In the genomic region with DNA sequence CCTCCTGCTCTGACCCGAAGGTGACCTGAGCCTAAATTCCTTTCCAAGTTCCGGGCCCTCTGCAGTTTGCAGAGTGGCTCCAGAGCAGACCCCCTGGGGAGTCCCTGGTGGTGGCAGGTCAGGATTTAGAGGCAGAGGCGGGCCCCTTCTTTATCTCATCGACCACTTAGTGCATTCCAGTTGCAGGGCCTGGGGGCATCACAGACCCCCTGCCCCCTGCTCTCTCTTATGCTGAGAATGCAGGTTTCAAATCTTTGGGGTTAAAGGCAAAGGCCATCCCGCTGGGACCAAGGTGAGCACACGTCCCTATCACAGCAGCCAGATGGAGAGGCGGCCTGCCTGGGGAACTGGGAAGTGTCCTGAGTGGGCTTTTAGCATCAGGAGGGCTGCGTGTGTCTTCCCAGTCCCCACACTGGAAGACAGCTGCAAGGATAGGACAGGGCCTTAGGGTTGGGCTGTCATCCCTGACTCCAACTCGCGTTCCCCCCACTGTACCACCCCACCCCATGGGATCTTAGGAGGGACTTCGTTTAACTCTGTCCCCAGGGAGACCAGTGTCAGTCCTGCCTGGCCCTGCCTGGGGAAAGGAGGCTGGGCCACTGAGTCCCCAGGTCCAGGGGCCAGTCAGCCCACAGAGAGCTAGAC, we compare ENCODE assay signal across 23 cellular contexts. TPM values are rescaled to one million over a fixed set of nuclear protein-coding genes. Genes with fewer than 3 reads are reported as not detected.
A peak's percentile ranks its signal among the peaks of the same experiment; 100 is the strongest.
DNase-seq lines count a peak whose midpoint lies in the region; ATAC-seq and TF ChIP-seq lines count a peak whose summit lies in the region.
"Had no signal": no experiment of that assay in that cellular context is flagged by ENCODE, and none has a peak within 500 bp of the region (broad histone marks: within the 10 kb centered on the region; RNA-seq: fewer than 3 reads in every experiment).

No MANE protein-coding gene starts in this region.

- H4K8ac ChIP-seq in neuronal stem cell (ENCODE audit: low read depth, low read length), result no peak overlapping the region

- peak overlapping the region; percentile 59 for H3K9ac ChIP-seq in BLaER1
- no peak overlapping the region for H3K9ac ChIP-seq in neuronal stem cell (ENCODE audit: low read depth, low read length, poor library complexity)

- intact Hi-C loops in heart right ventricle (cut with DNase I), result loop anchor here in 1 of 10 donors (5.0 kb wide), 1 partner anchor 40 kb away; the partner anchor contains the start of gene SMARCB1

- H3K79me2 ChIP-seq in osteoblast (ENCODE audit: insufficient read depth, low read length), result peaks cover 26% of the 10 kb centered on the region

- 73 to 76% methylated on average over 11 of the region's 11 CpGs for WGBS in heart right ventricle, 2 donors
- WGBS in neuronal stem cell (ENCODE audit: extremely low coverage in 2 of 2, insufficient read length in 2 of 2, insufficient replicate concordance in 1 of 2), 2 donors, result no CpG with 5 or more reads among the region's 11 CpGs

- H3K4ac ChIP-seq in neuronal stem cell (ENCODE audit: low read length), result no peak overlapping the region

- H3K4me1 ChIP-seq in BLaER1 (peaks cover 66% of the 10 kb centered on the region), heart right ventricle (peaks cover 17 to 99% (median 73%) of the 10 kb centered on the region in 9 donors), osteoblast (ENCODE audit: insufficient read depth, low read length) (peaks cover 44% of the 10 kb centered on the region), neuronal stem cell (ENCODE audit: control insufficient read depth in 2 of 2, insufficient read depth in 1 of 2, low read depth in 1 of 2, low read length in 2 of 2) (peaks cover 0 to 3% of the 10 kb centered on the region in 2 donors)
- H3K4me1 ChIP-seq: transverse colon had no signal

- no peak for TF ChIP-seq CTCF in heart right ventricle (IDR thresholded peaks at IDR 0.05)
- no peak for TF ChIP-seq CTCF in osteoblast (IDR thresholded peaks at IDR 0.05; ENCODE audit: extremely low read depth, low read depth, low read length)

- peak overlapping the region; percentile 69 for H3K4me2 ChIP-seq in BLaER1
- no peak overlapping the region for H3K4me2 ChIP-seq in osteoblast (ENCODE audit: insufficient read depth, low read length)
- H3K4me2 ChIP-seq in neuronal stem cell (ENCODE audit: insufficient read depth, low read length, poor library complexity, severe bottlenecking), result no peak overlapping the region
- H3K4me2 ChIP-seq: hepatocyte, PC-9 had no signal

- H2BK15ac ChIP-seq in neuronal stem cell (ENCODE audit: low read length), result no peak overlapping the region

- H3K36me3 ChIP-seq in BLaER1, result peaks cover 99% of the 10 kb centered on the region
- H3K36me3 ChIP-seq in heart right ventricle, result peaks cover 0 to 95% (median 20%) of the 10 kb centered on the region in 9 donors
- peaks cover 45% of the 10 kb centered on the region for H3K36me3 ChIP-seq in osteoblast (ENCODE audit: insufficient read depth, low read length)
- H3K36me3 ChIP-seq in neuronal stem cell (replicated peaks in 1 of 2; ENCODE audit: control insufficient read depth in 2 of 2, insufficient read depth in 2 of 2, low read length in 2 of 2), result peaks cover 70 to 96% of the 10 kb centered on the region in 2 donors

- H2AFZ ChIP-seq in osteoblast (ENCODE audit: low read length), result no peak overlapping the region
- no peak overlapping the region for H2AFZ ChIP-seq in neuronal stem cell (ENCODE audit: low read length)
- H2AFZ ChIP-seq: hepatocyte, PC-9 had no signal

- ATAC-seq in heart right ventricle, result no peak
- ATAC-seq in HG03025 (IDR thresholded peaks at IDR 0.05; ENCODE audit: low FRiP score, unreplicated experiment), result no peak
- ATAC-seq: activated naive CD4-positive, alpha-beta T cell treated with anti-CD3 and anti-CD28 coated beads, Interleukin-2, amount 50 U/mL, for 72 hours; activated T-cell treated with anti-CD3 and anti-CD28 coated beads, Interleukin-2, amount 50 U/mL, for 4 hours; K562 had no signal

- no peak overlapping the region for H3K23ac ChIP-seq in neuronal stem cell (ENCODE audit: low read depth, low read length, poor library complexity)

- H2BK120ac ChIP-seq in neuronal stem cell (ENCODE audit: low read depth, low read length), result no peak overlapping the region

- no peak overlapping the region for H2AK5ac ChIP-seq in neuronal stem cell (ENCODE audit: low read depth, low read length)

- no peak overlapping the region for H2BK12ac ChIP-seq in neuronal stem cell (ENCODE audit: low read length)

- no peak overlapping the region for H3K14ac ChIP-seq in neuronal stem cell (ENCODE audit: low read length)

- no peak overlapping the region for H2BK5ac ChIP-seq in neuronal stem cell (ENCODE audit: low read length)

- H3K18ac ChIP-seq in neuronal stem cell (ENCODE audit: low read length), result no peak overlapping the region

- H3K79me1 ChIP-seq in neuronal stem cell (ENCODE audit: low read depth, low read length), result peaks cover 11% of the 10 kb centered on the region

- H3K9me3 ChIP-seq in BLaER1 (no peaks in the 10 kb centered on the region), heart right ventricle (no peaks in the 10 kb centered on the region), osteoblast (ENCODE audit: low read depth, low read length) (no peaks in the 10 kb centered on the region), neuronal stem cell (replicated peaks in 1 of 2; ENCODE audit: control insufficient read depth in 2 of 2, insufficient read depth in 1 of 2, low read depth in 1 of 2, low read length in 2 of 2) (peaks cover 0 to 2% of the 10 kb centered on the region in 2 donors)
- H3K9me3 ChIP-seq: SJSA1, stomach, transverse colon had no signal

- H4K20me1 ChIP-seq in BLaER1 (peaks cover 58% of the 10 kb centered on the region), osteoblast (ENCODE audit: insufficient read depth, low read length) (peaks cover 12% of the 10 kb centered on the region)

- no peak overlapping the region for H3K4me3 ChIP-seq in BLaER1
- H3K4me3 ChIP-seq in heart right ventricle, result no peak overlapping the region
- no peak overlapping the region for H3K4me3 ChIP-seq in osteoblast (ENCODE audit: insufficient read depth, low read length)
- no peak overlapping the region for H3K4me3 ChIP-seq in neuronal stem cell (ENCODE audit: low read length in 2 of 2)
- H3K4me3 ChIP-seq: hepatocyte, K562, PC-9, SJSA1, stomach, transverse colon had no signal

- H3K27me3 ChIP-seq in BLaER1, result no peaks in the 10 kb centered on the region
- no peaks in the 10 kb centered on the region for H3K27me3 ChIP-seq in heart right ventricle
- no peaks in the 10 kb centered on the region for H3K27me3 ChIP-seq in osteoblast (ENCODE audit: insufficient read depth, low read length)
- H3K27me3 ChIP-seq in neuronal stem cell (ENCODE audit: control insufficient read depth in 3 of 3, insufficient read depth in 3 of 3, low read depth in 1 of 3, low read length in 3 of 3), result no peaks in the 10 kb centered on the region
- H3K27me3 ChIP-seq: hepatocyte, SJSA1, stomach, transverse colon had no signal

- peak overlapping the region; percentile 86 for H3K27ac ChIP-seq in BLaER1
- H3K27ac ChIP-seq in heart right ventricle, result peak overlapping the region; percentile 47 to 91 (median 74)
- H3K27ac ChIP-seq in osteoblast (ENCODE audit: low read depth, low read length), result peak overlapping the region; percentile 90
- no peak overlapping the region for H3K27ac ChIP-seq in neuronal stem cell (replicated peaks; ENCODE audit: low read length)
- H3K27ac ChIP-seq: hepatocyte, PC-9, stomach, transverse colon had no signal

- no peak overlapping the region for H4K91ac ChIP-seq in neuronal stem cell (ENCODE audit: low read depth, low read length, poor library complexity)

- DNase-seq in ELF-1 (ENCODE audit: low read depth, low spot score) (peak; percentile 93), heart right ventricle (no peak), osteoblast (ENCODE audit: insufficient read length, low spot score, missing footprints) (no peak), neuronal stem cell (ENCODE audit: low spot score) (no peak), OCI-M1 (lab: John Stamatoyannopoulos, UW) (no peak)
- DNase-seq: activated CD4-positive, alpha-beta memory T cell treated with anti-CD3 and anti-CD28 coated beads, Interleukin-2, amount 10 ng/mL, durations not matched to agents 7 days and 5 days; activated T-cell treated with anti-CD3 and anti-CD28 coated beads, Interleukin-2, amount 50 U/mL, for 4 hours; CD8-positive, alpha-beta memory T cell; GOT3; mammary epithelial cell; natural killer cell; NCI-H1694 treated with DMSO at 0.1 percent for 48 hours; NCI-H748 treated with DMSO at 0.1 percent for 48 hours; PC-9; stimulated activated CD4-positive, alpha-beta T cell treated with anti-CD3 and anti-CD28 coated beads, Interleukin-4, amount 100 ng/mL, for 24 hours; stomach; transverse colon had no signal

RNA-seq across cellular contexts. Expression of gene DERL3, which starts 11.3 kb away (rescaled TPM):
- total RNA-seq in heart right ventricle (1 to 10 TPM in 9 of 10 donors, under 1 TPM in 1; 0.91 to 5.1 (median 1.7) TPM), osteoblast (0.36 and 0.59 TPM in 2 replicates)
- polyA plus RNA-seq in heart right ventricle, result 10 to 100 TPM in 1 of 2 donors, 1 to 10 TPM in 1; 2.0 to 14.1 TPM
- 4.2 TPM for polyA plus RNA-seq in neuronal stem cell (2013, experiment 1 of 2)
- polyA plus RNA-seq in neuronal stem cell (2013, experiment 2 of 2), result 4.5 TPM
- total RNA-seq: mammary epithelial cell, SJSA1 had no signal

RNA-seq across cellular contexts. Expression of gene SLC2A11, which starts 30.2 kb away (rescaled TPM):
- total RNA-seq in heart right ventricle (10 to 100 TPM; 16.1 to 30.4 (median 21.2) TPM), osteoblast (14.1 and 20.9 TPM in 2 replicates)
- 10 to 100 TPM in 1 of 2 donors, 1 to 10 TPM in 1; 8.3 to 42.1 TPM for polyA plus RNA-seq in heart right ventricle
- 11.4 TPM for polyA plus RNA-seq in neuronal stem cell (2013, experiment 1 of 2)
- 10.5 TPM for polyA plus RNA-seq in neuronal stem cell (2013, experiment 2 of 2)

RNA-seq across cellular contexts. Expression of gene SMARCB1, which starts 40.7 kb away (rescaled TPM):
- 10 to 100 TPM; 28.5 to 73.1 (median 39.8) TPM for total RNA-seq in heart right ventricle
- polyA plus RNA-seq in heart right ventricle, result 10 to 100 TPM; 26.8 to 70.0 TPM
- 49.2 and 51.3 TPM in 2 replicates for total RNA-seq in osteoblast
- polyA plus RNA-seq in neuronal stem cell (2013, experiment 1 of 2), result 118 TPM
- polyA plus RNA-seq in neuronal stem cell (2013, experiment 2 of 2), result 112 TPM

RNA-seq across cellular contexts. Expression of gene MMP11, which starts 54.8 kb away (rescaled TPM):
- total RNA-seq in heart right ventricle (10 to 100 TPM in 4 of 10 donors, 1 to 10 TPM in 6; 3.5 to 23.4 (median 5.4) TPM), osteoblast (23.5 and 41.3 TPM in 2 replicates)
- polyA plus RNA-seq in heart right ventricle, result 10 to 100 TPM in 1 of 2 donors, 1 to 10 TPM in 1; 9.9 to 12.8 TPM
- 6.5 TPM for polyA plus RNA-seq in neuronal stem cell (2013, experiment 1 of 2)
- polyA plus RNA-seq in neuronal stem cell (2013, experiment 2 of 2), result 6.1 TPM

RNA-seq across cellular contexts. Expression of gene CHCHD10, which starts 59.7 kb away (rescaled TPM):
- total RNA-seq in heart right ventricle (1,000 to 10,000 TPM in 8 of 10 donors, 100 to 1,000 TPM in 2; 860 to 1,727 (median 1,056) TPM), osteoblast (0.88 and 1.1 TPM in 2 replicates)
- polyA plus RNA-seq in heart right ventricle, result 1,000 to 10,000 TPM in 1 of 2 donors, 100 to 1,000 TPM in 1; 735 to 3,552 TPM
- polyA plus RNA-seq in neuronal stem cell (2013, experiment 1 of 2), result 84.6 TPM
- 88.1 TPM for polyA plus RNA-seq in neuronal stem cell (2013, experiment 2 of 2)
